In the genomic region with DNA sequence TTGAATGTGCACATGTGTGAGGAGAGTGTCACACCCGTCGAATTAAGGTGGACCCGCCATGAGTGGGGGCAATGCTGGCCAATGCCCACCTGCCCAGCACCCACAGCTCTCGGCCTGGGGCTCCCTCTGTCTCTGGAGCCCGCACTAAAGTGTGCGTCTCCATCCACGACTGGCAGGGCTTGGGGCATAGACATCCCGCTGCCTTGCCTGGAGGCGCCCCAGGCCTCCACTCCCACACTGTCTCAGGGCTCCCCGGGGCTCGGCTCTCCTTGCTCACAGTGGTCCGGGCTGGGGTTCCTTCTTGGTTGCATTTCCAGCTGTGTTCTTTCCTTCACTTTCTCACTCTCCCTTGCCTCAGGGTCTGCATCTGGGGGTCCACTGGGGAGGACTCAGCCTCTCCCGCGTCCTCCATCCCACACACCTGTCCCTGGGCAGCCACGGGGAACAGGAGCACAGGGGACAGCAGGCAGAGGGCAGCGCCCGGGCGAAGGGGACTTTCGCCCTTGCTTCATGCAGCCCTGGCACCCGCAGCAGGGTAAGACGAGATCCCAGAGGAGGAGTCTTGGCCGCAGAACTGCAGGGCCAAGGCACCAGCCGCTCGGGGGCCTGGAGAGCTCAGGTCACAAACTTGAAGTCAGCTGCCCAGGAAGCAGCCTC, we compare ENCODE assay signal across 1 cellular context.
TF ChIP-seq lines count a peak whose summit lies in the region.

No MANE protein-coding gene starts in this region.

TF ChIP-seq in HepG2, 621 proteins besides CTCF, POLR2A, EP300 and RAD21 (continued from another document):
- TF ChIP-seq ZBTB10 (CRISPR knock-in tag; IDR thresholded peaks at IDR 0.05; ENCODE audit: borderline replicate concordance) = 0 out of 2 replicates have a peak, but pooled peaks have one; percentile 31
- TF ChIP-seq, protein P1, sequence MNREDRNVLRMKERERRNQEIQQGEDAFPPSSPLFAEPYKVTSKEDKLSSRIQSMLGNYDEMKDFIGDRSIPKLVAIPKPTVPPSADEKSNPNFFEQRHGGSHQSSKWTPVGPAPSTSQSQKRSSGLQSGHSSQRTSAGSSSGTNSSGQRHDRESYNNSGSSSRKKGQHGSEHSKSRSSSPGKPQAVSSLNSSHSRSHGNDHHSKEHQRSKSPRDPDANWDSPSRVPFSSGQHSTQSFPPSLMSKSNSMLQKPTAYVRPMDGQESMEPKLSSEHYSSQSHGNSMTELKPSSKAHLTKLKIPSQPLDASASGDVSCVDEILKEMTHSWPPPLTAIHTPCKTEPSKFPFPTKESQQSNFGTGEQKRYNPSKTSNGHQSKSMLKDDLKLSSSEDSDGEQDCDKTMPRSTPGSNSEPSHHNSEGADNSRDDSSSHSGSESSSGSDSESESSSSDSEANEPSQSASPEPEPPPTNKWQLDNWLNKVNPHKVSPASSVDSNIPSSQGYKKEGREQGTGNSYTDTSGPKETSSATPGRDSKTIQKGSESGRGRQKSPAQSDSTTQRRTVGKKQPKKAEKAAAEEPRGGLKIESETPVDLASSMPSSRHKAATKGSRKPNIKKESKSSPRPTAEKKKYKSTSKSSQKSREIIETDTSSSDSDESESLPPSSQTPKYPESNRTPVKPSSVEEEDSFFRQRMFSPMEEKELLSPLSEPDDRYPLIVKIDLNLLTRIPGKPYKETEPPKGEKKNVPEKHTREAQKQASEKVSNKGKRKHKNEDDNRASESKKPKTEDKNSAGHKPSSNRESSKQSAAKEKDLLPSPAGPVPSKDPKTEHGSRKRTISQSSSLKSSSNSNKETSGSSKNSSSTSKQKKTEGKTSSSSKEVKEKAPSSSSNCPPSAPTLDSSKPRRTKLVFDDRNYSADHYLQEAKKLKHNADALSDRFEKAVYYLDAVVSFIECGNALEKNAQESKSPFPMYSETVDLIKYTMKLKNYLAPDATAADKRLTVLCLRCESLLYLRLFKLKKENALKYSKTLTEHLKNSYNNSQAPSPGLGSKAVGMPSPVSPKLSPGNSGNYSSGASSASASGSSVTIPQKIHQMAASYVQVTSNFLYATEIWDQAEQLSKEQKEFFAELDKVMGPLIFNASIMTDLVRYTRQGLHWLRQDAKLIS (CRISPR knock-in tag; IDR thresholded peaks at IDR 0.05) = no peak
- TF ChIP-seq, protein P2, sequence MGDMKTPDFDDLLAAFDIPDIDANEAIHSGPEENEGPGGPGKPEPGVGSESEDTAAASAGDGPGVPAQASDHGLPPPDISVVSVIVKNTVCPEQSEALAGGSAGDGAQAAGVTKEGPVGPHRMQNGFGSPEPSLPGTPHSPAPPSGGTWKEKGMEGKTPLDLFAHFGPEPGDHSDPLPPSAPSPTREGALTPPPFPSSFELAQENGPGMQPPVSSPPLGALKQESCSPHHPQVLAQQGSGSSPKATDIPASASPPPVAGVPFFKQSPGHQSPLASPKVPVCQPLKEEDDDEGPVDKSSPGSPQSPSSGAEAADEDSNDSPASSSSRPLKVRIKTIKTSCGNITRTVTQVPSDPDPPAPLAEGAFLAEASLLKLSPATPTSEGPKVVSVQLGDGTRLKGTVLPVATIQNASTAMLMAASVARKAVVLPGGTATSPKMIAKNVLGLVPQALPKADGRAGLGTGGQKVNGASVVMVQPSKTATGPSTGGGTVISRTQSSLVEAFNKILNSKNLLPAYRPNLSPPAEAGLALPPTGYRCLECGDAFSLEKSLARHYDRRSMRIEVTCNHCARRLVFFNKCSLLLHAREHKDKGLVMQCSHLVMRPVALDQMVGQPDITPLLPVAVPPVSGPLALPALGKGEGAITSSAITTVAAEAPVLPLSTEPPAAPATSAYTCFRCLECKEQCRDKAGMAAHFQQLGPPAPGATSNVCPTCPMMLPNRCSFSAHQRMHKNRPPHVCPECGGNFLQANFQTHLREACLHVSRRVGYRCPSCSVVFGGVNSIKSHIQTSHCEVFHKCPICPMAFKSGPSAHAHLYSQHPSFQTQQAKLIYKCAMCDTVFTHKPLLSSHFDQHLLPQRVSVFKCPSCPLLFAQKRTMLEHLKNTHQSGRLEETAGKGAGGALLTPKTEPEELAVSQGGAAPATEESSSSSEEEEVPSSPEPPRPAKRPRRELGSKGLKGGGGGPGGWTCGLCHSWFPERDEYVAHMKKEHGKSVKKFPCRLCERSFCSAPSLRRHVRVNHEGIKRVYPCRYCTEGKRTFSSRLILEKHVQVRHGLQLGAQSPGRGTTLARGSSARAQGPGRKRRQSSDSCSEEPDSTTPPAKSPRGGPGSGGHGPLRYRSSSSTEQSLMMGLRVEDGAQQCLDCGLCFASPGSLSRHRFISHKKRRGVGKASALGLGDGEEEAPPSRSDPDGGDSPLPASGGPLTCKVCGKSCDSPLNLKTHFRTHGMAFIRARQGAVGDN (CRISPR knock-in tag; IDR thresholded peaks at IDR 0.05) = 0 out of 2 replicates have a peak, but pooled peaks have one; percentile 49
- TF ChIP-seq JDP2 (CRISPR knock-in tag; IDR thresholded peaks at IDR 0.05; ENCODE audit: borderline replicate concordance) = no peak
- peak; percentile 12; the same call in 1 of the 2 replicates for TF ChIP-seq GABPA (IDR thresholded peaks at IDR 0.05; ENCODE audit: low read depth, low read length)
- no peak for TF ChIP-seq GABPA (CRISPR knock-in tag; IDR thresholded peaks at IDR 0.05; ENCODE audit: low read depth)
- TF ChIP-seq, protein P3, sequence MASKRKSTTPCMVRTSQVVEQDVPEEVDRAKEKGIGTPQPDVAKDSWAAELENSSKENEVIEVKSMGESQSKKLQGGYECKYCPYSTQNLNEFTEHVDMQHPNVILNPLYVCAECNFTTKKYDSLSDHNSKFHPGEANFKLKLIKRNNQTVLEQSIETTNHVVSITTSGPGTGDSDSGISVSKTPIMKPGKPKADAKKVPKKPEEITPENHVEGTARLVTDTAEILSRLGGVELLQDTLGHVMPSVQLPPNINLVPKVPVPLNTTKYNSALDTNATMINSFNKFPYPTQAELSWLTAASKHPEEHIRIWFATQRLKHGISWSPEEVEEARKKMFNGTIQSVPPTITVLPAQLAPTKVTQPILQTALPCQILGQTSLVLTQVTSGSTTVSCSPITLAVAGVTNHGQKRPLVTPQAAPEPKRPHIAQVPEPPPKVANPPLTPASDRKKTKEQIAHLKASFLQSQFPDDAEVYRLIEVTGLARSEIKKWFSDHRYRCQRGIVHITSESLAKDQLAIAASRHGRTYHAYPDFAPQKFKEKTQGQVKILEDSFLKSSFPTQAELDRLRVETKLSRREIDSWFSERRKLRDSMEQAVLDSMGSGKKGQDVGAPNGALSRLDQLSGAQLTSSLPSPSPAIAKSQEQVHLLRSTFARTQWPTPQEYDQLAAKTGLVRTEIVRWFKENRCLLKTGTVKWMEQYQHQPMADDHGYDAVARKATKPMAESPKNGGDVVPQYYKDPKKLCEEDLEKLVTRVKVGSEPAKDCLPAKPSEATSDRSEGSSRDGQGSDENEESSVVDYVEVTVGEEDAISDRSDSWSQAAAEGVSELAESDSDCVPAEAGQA (IDR thresholded peaks at IDR 0.05; ENCODE audit: low read depth) = 0 out of 2 replicates have a peak, but pooled peaks have one; percentile 15
- TF ChIP-seq, protein P3 (CRISPR knock-in tag; IDR thresholded peaks at IDR 0.05; ENCODE audit: borderline replicate concordance) = no peak
